1 cellular context compared by ENCODE assay signal in genomic region chr22:46792061-46792796, GRCh38.
TF ChIP-seq lines count a peak whose summit lies in the region.

No MANE protein-coding gene starts in this region.

TF ChIP-seq in IMR-90, 13 proteins besides CTCF, POLR2A, EP300 and RAD21 (continued from another document):
- TF ChIP-seq BHLHE40 (IDR thresholded peaks at IDR 0.05; ENCODE audit: low read depth, low read length), result no peak
- no peak for TF ChIP-seq ELK1 (IDR thresholded peaks at IDR 0.05; ENCODE audit: borderline replicate concordance, low read depth, low read length)
- TF ChIP-seq USF2 (IDR thresholded peaks at IDR 0.05; ENCODE audit: low read depth, low read length), result no peak
- no peak for TF ChIP-seq RCOR1 (IDR thresholded peaks at IDR 0.05; ENCODE audit: insufficient replicate concordance, low read length)
- TF ChIP-seq FOS (IDR thresholded peaks at IDR 0.05; ENCODE audit: low read depth, low read length), result no peak
- no peak for TF ChIP-seq MAZ (IDR thresholded peaks at IDR 0.05; ENCODE audit: borderline replicate concordance, low read depth, low read length)
- TF ChIP-seq NFE2L2 (IDR thresholded peaks at IDR 0.05; ENCODE audit: low read depth, low read length), result no peak
- TF ChIP-seq CHD1 (IDR thresholded peaks at IDR 0.05; ENCODE audit: low read depth, low read length), result no peak
- TF ChIP-seq RFX5 (IDR thresholded peaks at IDR 0.05; ENCODE audit: low read depth, low read length), result no peak
